ENCODE assay signal across 8 cellular contexts in genomic region chr16:20865420-20866126, GRCh38. TPM values are rescaled to one million over a fixed set of nuclear protein-coding genes. Genes with fewer than 3 reads are reported as not detected.
DNase-seq lines count a peak whose midpoint lies in the region; ATAC-seq and TF ChIP-seq lines count a peak whose summit lies in the region.

No MANE protein-coding gene starts in this region.

- peak overlapping the region; percentile 84 for H3K9ac ChIP-seq in adipocyte (ENCODE audit: low read length)

- H3K36me3 ChIP-seq in adipocyte (ENCODE audit: control insufficient read depth, insufficient read depth, low read length, severe bottlenecking), result peaks cover 24% of the 10 kb centered on the region

- H3K36me3 Mint-ChIP-seq in neural crest cell (ENCODE audit: low read depth), result peaks cover 5% of the 10 kb centered on the region

- peaks cover 5% of the 10 kb centered on the region for H3K9me3 Mint-ChIP-seq in neural crest cell

- H3K4me1 ChIP-seq in adipocyte (ENCODE audit: control insufficient read depth, insufficient read depth, low read length), result peaks cover 69% of the 10 kb centered on the region

- no peaks in the 10 kb centered on the region for H3K27me3 Mint-ChIP-seq in neural crest cell (ENCODE audit: low read depth)

- TF ChIP-seq CTCF in GM13977 (IDR thresholded peaks at IDR 0.05; ENCODE audit: extremely low read depth, insufficient read depth, missing control alignments), result no peak
- TF ChIP-seq CTCF in neural crest cell (conservative IDR thresholded peaks at IDR 0.05), result no peak

- ATAC-seq in HG02678 (IDR thresholded peaks at IDR 0.05; ENCODE audit: unreplicated experiment), result peak; percentile 54
- no peak for ATAC-seq in HG03025 (IDR thresholded peaks at IDR 0.05; ENCODE audit: low FRiP score, unreplicated experiment)
- ATAC-seq in GM21447 (IDR thresholded peaks at IDR 0.05; ENCODE audit: unreplicated experiment), result no peak

- H3K4me3 Mint-ChIP-seq in neural crest cell, result no peak overlapping the region

- H3K4me1 Mint-ChIP-seq in neural crest cell, result peaks cover 15% of the 10 kb centered on the region

- no peaks in the 10 kb centered on the region for H3K9me3 ChIP-seq in adipocyte (ENCODE audit: control insufficient read depth, low read length)

- peak overlapping the region; percentile 54 for H3K27ac Mint-ChIP-seq in neural crest cell (ENCODE audit: unreplicated experiment)

- H3K4me3 ChIP-seq in adipocyte (ENCODE audit: low read length), result peak overlapping the region; percentile 64

- DNase-seq in GM13977 (ENCODE audit: low spot score) (peak; percentile 79), adipocyte (ENCODE audit: low read depth) (peak; percentile 47), neural crest cell (ENCODE audit: low read depth, low spot score) (no peak), NCI-H526 (lab: John Stamatoyannopoulos, UW) (no peak), DMS53 (lab: John Stamatoyannopoulos, UW) (no peak)

- H3K27me3 ChIP-seq in adipocyte (replicated peaks; ENCODE audit: control insufficient read depth, insufficient read depth, low read length), result no peaks in the 10 kb centered on the region

- in situ Hi-C loops in GM13977 (cut with MboI; ENCODE audit: low pct_unique_long_range_greater_than_20kb, low sequenced_read_pairs, unreplicated experiment), result no loop called here

RNA-seq across cellular contexts. Expression of gene DCUN1D3, which starts 34.6 kb away (rescaled TPM):
- total RNA-seq in neural crest cell, result 13.4 and 13.5 TPM in 2 replicates

RNA-seq across cellular contexts. Expression of gene LYRM1, which starts 35.0 kb away (rescaled TPM):
- 20.4 and 20.8 TPM in 2 replicates for total RNA-seq in neural crest cell

RNA-seq across cellular contexts. Expression of gene REXO5, which starts 59.2 kb away (rescaled TPM):
- total RNA-seq in neural crest cell, result 9.5 and 10.1 TPM in 2 replicates

RNA-seq across cellular contexts. Expression of gene ERI2, which starts 59.3 kb away (rescaled TPM):
- total RNA-seq in neural crest cell, result 40.4 and 43.6 TPM in 2 replicates

Comparison
In these comparisons a context has a peak if more than half of its experiments do, and no peak if none do; other contexts are left out.
1. DNase-seq: peak in GM13977 (single experiment) and adipocyte (single experiment); none in neural crest cell (single experiment), NCI-H526 (0 of 2) and DMS53 (single experiment).